In the genomic region with DNA sequence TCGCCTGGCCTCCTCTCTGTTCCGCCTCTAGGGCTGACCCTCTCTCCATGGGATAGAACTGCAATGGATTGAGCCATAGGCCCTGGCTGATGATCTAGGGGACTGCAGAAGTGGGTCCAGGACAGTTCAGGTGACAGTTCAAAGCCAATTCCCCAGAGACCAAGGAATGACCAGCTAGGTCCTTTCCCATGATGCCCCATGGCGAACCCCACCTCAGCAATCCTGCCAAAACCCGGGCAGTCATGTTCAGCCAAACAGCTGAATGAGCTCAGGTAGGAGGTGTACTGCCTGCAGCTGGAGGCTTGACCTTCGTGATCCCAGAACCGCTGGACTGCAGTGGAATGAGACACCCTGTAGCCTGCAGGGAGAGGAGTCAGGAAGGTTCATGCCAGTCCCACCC, we compare ENCODE assay signal across 6 cellular contexts. TPM values are rescaled to one million over a fixed set of nuclear protein-coding genes. Genes with fewer than 3 reads are reported as not detected.
"Had no signal": no experiment of that assay in that cellular context is flagged by ENCODE, and none has a peak within 500 bp of the region (broad histone marks: within the 10 kb centered on the region; RNA-seq: fewer than 3 reads in every experiment).

No MANE protein-coding gene starts in this region.

RNA-seq across cellular contexts. Expression of a gene that starts 17.3 kb away (rescaled TPM):
- total RNA-seq: K562, M059J, PC-3, Peyer's patch, Right ventricle myocardium superior, SJSA1 had no signal

RNA-seq across cellular contexts. Expression of a gene that starts 23.3 kb away (rescaled TPM):
- total RNA-seq: K562, M059J, PC-3, Peyer's patch, Right ventricle myocardium superior, SJSA1 had no signal

RNA-seq across cellular contexts. Expression of a gene that starts 37.6 kb away (rescaled TPM):
- total RNA-seq: K562, M059J, PC-3, Peyer's patch, Right ventricle myocardium superior had no signal
